20 cellular contexts compared by ENCODE assay signal in the genomic region with DNA sequence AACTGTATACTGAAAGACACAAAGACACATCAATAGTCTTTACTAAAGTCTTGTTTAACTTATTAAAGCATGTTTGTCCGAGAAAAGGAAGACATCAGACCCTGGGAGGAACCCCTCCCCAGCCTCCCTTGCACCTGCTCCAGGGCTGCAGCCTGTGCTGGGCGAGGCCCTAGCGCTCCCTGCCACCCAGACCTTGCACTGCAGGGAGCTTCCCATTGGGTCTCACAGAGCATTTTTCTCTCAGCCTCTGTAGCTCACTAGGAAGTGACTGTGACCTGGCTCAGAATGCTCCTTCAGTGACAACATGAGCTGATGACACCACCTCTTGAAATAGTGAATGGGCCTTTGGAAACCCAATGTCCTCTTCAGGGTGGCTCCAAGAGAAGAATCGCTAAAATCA.
DNase-seq lines count a peak whose midpoint lies in the region; ATAC-seq, FAIRE-seq and TF ChIP-seq lines count a peak whose summit lies in the region.
"Had no signal": no experiment of that assay in that cellular context is flagged by ENCODE, and none has a peak within 500 bp of the region (broad histone marks: within the 10 kb centered on the region; RNA-seq: fewer than 3 reads in every experiment).

No MANE protein-coding gene starts in this region.

- H3K27me3 ChIP-seq in CD8-positive, alpha-beta memory T cell (ENCODE audit: insufficient read depth, low read length, poor library complexity, severe bottlenecking): no peaks in the 10 kb centered on the region
- H3K27me3 ChIP-seq in GM23338 (ENCODE audit: insufficient read depth): no peaks in the 10 kb centered on the region
- H3K27me3 ChIP-seq: cardiac muscle cell, neutrophil, upper lobe of left lung had no signal

- peak overlapping the region in 7 of 8 donors; percentile 48 to 93 (median 91) for H3K27ac Mint-ChIP-seq in CD8-positive, alpha-beta memory T cell
- H3K27ac Mint-ChIP-seq in activated CD8-positive, alpha-beta T cell treated with anti-CD3 and anti-CD28 coated beads for 36 hours: peak overlapping the region; percentile 75
- H3K27ac Mint-ChIP-seq in naive B cell (peak overlapping the region in 4 of 6 donors; percentile 23 to 67 (median 47)), GM23338 (no peak overlapping the region)
- H3K27ac Mint-ChIP-seq: HFFc6 had no signal

- H3K27me3 Mint-ChIP-seq in CD8-positive, alpha-beta memory T cell: peaks cover 3 to 14% of the 10 kb centered on the region in 2 donors
- H3K27me3 Mint-ChIP-seq in activated CD8-positive, alpha-beta T cell treated with anti-CD3 and anti-CD28 coated beads for 36 hours: no peaks in the 10 kb centered on the region
- H3K27me3 Mint-ChIP-seq in naive B cell: no peaks in the 10 kb centered on the region
- peaks cover 2% of the 10 kb centered on the region for H3K27me3 Mint-ChIP-seq in GM23338 (ENCODE audit: insufficient read depth, low read depth, poor library complexity)

- H3K4me1 ChIP-seq in CD8-positive, alpha-beta memory T cell (ENCODE audit: insufficient read depth, low read length): peaks cover 48% of the 10 kb centered on the region
- H3K4me1 ChIP-seq in GM23338 (ENCODE audit: insufficient read depth): no peaks in the 10 kb centered on the region
- H3K4me1 ChIP-seq: upper lobe of left lung had no signal

- H3K36me3 Mint-ChIP-seq in CD8-positive, alpha-beta memory T cell: no peaks in the 10 kb centered on the region
- H3K36me3 Mint-ChIP-seq in activated CD8-positive, alpha-beta T cell treated with anti-CD3 and anti-CD28 coated beads for 36 hours (ENCODE audit: low read depth): no peaks in the 10 kb centered on the region
- no peaks in the 10 kb centered on the region for H3K36me3 Mint-ChIP-seq in naive B cell
- H3K36me3 Mint-ChIP-seq in GM23338 (ENCODE audit: low read depth): peaks cover 14% of the 10 kb centered on the region

- no peaks in the 10 kb centered on the region for H3K9me2 ChIP-seq in GM23338 (ENCODE audit: insufficient read depth)

- no peak overlapping the region for H3K27ac ChIP-seq in CD8-positive, alpha-beta memory T cell (ENCODE audit: low read depth, low read length)
- no peak overlapping the region for H3K27ac ChIP-seq in GM23338 (ENCODE audit: low read depth)
- H3K27ac ChIP-seq: cardiac muscle cell, HL-60, neutrophil, upper lobe of left lung had no signal

- peak; percentile 52 for FAIRE-seq in GM18507 (lab: Jason Lieb, UNC)
- FAIRE-seq: small intestine had no signal

- no peak overlapping the region for H3K4me2 ChIP-seq in GM23338

- POLR2A ChIA-PET in CD8-positive, alpha-beta memory T cell (lab: Charles Lee): no interaction called here
- POLR2A ChIA-PET in activated CD8-positive, alpha-beta T cell treated with anti-CD3 and anti-CD28 coated beads for 36 hours (lab: Charles Lee): no interaction called here

- H3K9me3 Mint-ChIP-seq in CD8-positive, alpha-beta memory T cell: no peaks in the 10 kb centered on the region
- no peaks in the 10 kb centered on the region for H3K9me3 Mint-ChIP-seq in activated CD8-positive, alpha-beta T cell treated with anti-CD3 and anti-CD28 coated beads for 36 hours
- H3K9me3 Mint-ChIP-seq in naive B cell (no peaks in the 10 kb centered on the region), GM23338 (peaks cover 87% of the 10 kb centered on the region)

- no peak overlapping the region for H2AFZ ChIP-seq in GM23338

- no peaks in the 10 kb centered on the region for H3F3A ChIP-seq in GM23338 (replicated peaks; ENCODE audit: low read depth)

- intact Hi-C loops in activated CD8-positive, alpha-beta T cell treated with anti-CD3 and anti-CD28 coated beads for 36 hours (cut with micrococcal nuclease): no loop called here

- CTCF ChIA-PET in CD8-positive, alpha-beta memory T cell (lab: Charles Lee): interaction anchor here (1.5 to 4.3 kb wide), 2 partner anchors 14 to 17 kb away, joined by 5 to 25 read pairs; no protein-coding TSS in a partner anchor
- CTCF ChIA-PET in activated CD8-positive, alpha-beta T cell treated with anti-CD3 and anti-CD28 coated beads for 36 hours (lab: Charles Lee): interaction anchor here (1.1 to 6.7 kb wide), 4 partner anchors 9 to 13 kb away, joined by 3 to 46 read pairs (median 6); no protein-coding TSS in a partner anchor

- no peak overlapping the region for H3K4me3 ChIP-seq in CD8-positive, alpha-beta memory T cell (ENCODE audit: low read length)
- no peak overlapping the region for H3K4me3 ChIP-seq in GM23338
- H3K4me3 ChIP-seq: cardiac muscle cell, heart right ventricle, upper lobe of left lung had no signal

- H4K20me1 ChIP-seq in GM23338 (replicated peaks; ENCODE audit: insufficient read depth): no peaks in the 10 kb centered on the region

- peak overlapping the region in 4 of 7 donors; percentile 3 to 61 (median 22) for H3K4me3 Mint-ChIP-seq in CD8-positive, alpha-beta memory T cell
- H3K4me3 Mint-ChIP-seq in activated CD8-positive, alpha-beta T cell treated with anti-CD3 and anti-CD28 coated beads for 36 hours: peak overlapping the region; percentile 54
- H3K4me3 Mint-ChIP-seq in naive B cell (peak overlapping the region in 5 of 8 donors; percentile 38 to 86 (median 53)), GM23338 (no peak overlapping the region)
- H3K4me3 Mint-ChIP-seq: HFFc6 had no signal

- no peak for DNase-seq in CD8-positive, alpha-beta memory T cell
- DNase-seq in GM18507 (ENCODE audit: extremely low spot score, insufficient read length, low read depth) (no peak), naive B cell (no peak), DMS53 treated with DMSO at 0.1 percent for 48 hours (lab: John Stamatoyannopoulos, UW; ENCODE audit: unreplicated experiment) (no peak), GM23338 (ENCODE audit: low spot score) (no peak)
- DNase-seq in activated CD8-positive, alpha-beta T cell treated with anti-CD3 and anti-CD28 coated beads for 36 hours: no peak
- DNase-seq: amygdala; COR-L47; heart right ventricle; HFFc6; left ventricle myocardium superior; NCI-H1417 treated with DMSO at 0.1 percent for 48 hours; NCI-H2171; small intestine; stimulated activated CD4-positive, alpha-beta T cell treated with anti-CD3 and anti-CD28 coated beads, Interleukin-4, amount 100 ng/mL, for 1 hour; upper lobe of left lung had no signal

- ATAC-seq in activated CD8-positive, alpha-beta T cell treated with anti-CD3 and anti-CD28 coated beads for 36 hours: no peak
- peak; percentile 20 to 29 for ATAC-seq in naive B cell (ENCODE audit: low read depth in 2 of 2)
- ATAC-seq in GM18870 (IDR thresholded peaks at IDR 0.05; ENCODE audit: unreplicated experiment): no peak
- ATAC-seq in GM23338: no peak
- ATAC-seq: heart right ventricle, left ventricle myocardium superior had no signal

- H3K79me2 ChIP-seq in GM23338 (replicated peaks; ENCODE audit: insufficient read depth): no peaks in the 10 kb centered on the region

- H3K9me3 ChIP-seq in CD8-positive, alpha-beta memory T cell (ENCODE audit: low read length): no peaks in the 10 kb centered on the region
- H3K9me3 ChIP-seq: heart right ventricle, neutrophil, upper lobe of left lung had no signal

- H3K4me1 Mint-ChIP-seq in CD8-positive, alpha-beta memory T cell: peaks cover 40 to 58% (median 57%) of the 10 kb centered on the region in 3 donors
- H3K4me1 Mint-ChIP-seq in activated CD8-positive, alpha-beta T cell treated with anti-CD3 and anti-CD28 coated beads for 36 hours (ENCODE audit: low read depth): peaks cover 67% of the 10 kb centered on the region
- peaks cover 6 to 17% (median 11%) of the 10 kb centered on the region in 3 donors for H3K4me1 Mint-ChIP-seq in naive B cell
- no peaks in the 10 kb centered on the region for H3K4me1 Mint-ChIP-seq in GM23338

- TF ChIP-seq CTCF in activated CD8-positive, alpha-beta T cell treated with anti-CD3 and anti-CD28 coated beads for 36 hours (IDR thresholded peaks at IDR 0.05): no peak
- no peak for TF ChIP-seq CTCF in GM23338 (conservative IDR thresholded peaks at IDR 0.05; ENCODE audit: low read depth in 2 of 2)

- H3K36me3 ChIP-seq in CD8-positive, alpha-beta memory T cell (ENCODE audit: insufficient read depth, low read length): no peaks in the 10 kb centered on the region
- H3K36me3 ChIP-seq in GM23338 (ENCODE audit: insufficient read depth): no peaks in the 10 kb centered on the region
- H3K36me3 ChIP-seq: cardiac muscle cell, heart right ventricle, neutrophil, upper lobe of left lung had no signal

TF ChIP-seq in GM23338, 12 proteins besides CTCF, POLR2A, EP300 and RAD21:
- no peak for TF ChIP-seq ZNF331 (CRISPR knock-in tag; IDR thresholded peaks at IDR 0.05; ENCODE audit: low read depth)
- TF ChIP-seq, protein P1, sequence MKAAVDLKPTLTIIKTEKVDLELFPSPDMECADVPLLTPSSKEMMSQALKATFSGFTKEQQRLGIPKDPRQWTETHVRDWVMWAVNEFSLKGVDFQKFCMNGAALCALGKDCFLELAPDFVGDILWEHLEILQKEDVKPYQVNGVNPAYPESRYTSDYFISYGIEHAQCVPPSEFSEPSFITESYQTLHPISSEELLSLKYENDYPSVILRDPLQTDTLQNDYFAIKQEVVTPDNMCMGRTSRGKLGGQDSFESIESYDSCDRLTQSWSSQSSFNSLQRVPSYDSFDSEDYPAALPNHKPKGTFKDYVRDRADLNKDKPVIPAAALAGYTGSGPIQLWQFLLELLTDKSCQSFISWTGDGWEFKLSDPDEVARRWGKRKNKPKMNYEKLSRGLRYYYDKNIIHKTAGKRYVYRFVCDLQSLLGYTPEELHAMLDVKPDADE (IDR thresholded peaks at IDR 0.05): no peak
- no peak for TF ChIP-seq STAT1 (IDR thresholded peaks at IDR 0.05; ENCODE audit: unreplicated experiment)

Comparison
In these comparisons a context has a peak if more than half of its experiments do, and no peak if none do; other contexts are left out.
1. ATAC-seq: peak in naive B cell (2 of 2); none in activated CD8-positive, alpha-beta T cell treated with anti-CD3 and anti-CD28 coated beads for 36 hours (single experiment), GM18870 (single experiment) and GM23338 (single experiment).